In the genomic region with DNA sequence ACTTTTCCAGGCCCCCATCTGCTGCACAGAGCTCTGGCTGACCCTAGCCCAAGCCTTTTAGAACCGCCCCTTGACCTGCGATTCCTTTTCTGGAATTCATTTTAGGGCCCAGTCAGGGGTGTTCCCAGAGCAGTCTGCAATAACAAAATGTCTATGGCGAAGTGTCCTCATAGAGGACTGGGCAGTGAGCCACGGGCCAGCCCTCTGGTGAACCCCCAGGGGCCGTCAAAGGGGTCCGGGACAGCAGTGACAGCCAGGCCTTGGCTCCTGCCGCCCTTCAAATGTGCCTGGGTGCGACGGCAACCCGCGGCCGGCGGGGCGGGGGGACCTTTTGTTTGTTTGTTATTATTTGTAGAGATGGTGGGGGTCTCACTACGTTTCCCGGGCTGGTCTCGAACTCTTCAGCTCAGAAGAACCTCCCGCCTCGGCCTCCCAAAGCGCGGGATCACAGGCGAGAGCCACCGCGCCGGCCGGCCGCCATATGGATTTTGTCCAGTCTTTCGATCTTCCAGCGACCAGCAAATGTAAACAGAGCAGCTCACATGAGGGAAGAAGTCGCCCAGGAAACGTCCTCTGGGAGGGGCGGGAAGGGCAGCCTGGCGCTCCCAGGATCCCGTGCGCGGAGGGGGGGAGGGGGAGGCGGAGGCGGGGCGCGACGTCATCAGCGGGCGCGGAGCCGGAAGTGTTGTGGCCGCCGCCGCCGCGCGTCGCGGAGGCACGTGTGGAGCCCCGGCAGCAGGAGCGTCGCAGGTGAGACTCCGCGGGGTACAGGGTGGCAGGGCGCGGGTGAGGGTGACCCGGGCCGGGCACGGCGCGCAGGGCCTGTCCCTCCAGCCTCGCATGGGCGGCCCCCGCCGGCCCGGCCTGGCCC, we compare ENCODE assay signal across 1 cellular context.
A peak's percentile ranks its signal among the peaks of the same experiment; 100 is the strongest.
TF ChIP-seq lines count a peak whose summit lies in the region.

Gene TRMT61A, plus strand, starts transcription at position 685 of the 871 bp plus-strand sequence. CDS start 783 bp downstream, outside the sequence.

TF ChIP-seq in K562, 482 proteins besides CTCF, POLR2A, EP300 and RAD21 (continued from another document and continues in another):
- TF ChIP-seq, protein P1, sequence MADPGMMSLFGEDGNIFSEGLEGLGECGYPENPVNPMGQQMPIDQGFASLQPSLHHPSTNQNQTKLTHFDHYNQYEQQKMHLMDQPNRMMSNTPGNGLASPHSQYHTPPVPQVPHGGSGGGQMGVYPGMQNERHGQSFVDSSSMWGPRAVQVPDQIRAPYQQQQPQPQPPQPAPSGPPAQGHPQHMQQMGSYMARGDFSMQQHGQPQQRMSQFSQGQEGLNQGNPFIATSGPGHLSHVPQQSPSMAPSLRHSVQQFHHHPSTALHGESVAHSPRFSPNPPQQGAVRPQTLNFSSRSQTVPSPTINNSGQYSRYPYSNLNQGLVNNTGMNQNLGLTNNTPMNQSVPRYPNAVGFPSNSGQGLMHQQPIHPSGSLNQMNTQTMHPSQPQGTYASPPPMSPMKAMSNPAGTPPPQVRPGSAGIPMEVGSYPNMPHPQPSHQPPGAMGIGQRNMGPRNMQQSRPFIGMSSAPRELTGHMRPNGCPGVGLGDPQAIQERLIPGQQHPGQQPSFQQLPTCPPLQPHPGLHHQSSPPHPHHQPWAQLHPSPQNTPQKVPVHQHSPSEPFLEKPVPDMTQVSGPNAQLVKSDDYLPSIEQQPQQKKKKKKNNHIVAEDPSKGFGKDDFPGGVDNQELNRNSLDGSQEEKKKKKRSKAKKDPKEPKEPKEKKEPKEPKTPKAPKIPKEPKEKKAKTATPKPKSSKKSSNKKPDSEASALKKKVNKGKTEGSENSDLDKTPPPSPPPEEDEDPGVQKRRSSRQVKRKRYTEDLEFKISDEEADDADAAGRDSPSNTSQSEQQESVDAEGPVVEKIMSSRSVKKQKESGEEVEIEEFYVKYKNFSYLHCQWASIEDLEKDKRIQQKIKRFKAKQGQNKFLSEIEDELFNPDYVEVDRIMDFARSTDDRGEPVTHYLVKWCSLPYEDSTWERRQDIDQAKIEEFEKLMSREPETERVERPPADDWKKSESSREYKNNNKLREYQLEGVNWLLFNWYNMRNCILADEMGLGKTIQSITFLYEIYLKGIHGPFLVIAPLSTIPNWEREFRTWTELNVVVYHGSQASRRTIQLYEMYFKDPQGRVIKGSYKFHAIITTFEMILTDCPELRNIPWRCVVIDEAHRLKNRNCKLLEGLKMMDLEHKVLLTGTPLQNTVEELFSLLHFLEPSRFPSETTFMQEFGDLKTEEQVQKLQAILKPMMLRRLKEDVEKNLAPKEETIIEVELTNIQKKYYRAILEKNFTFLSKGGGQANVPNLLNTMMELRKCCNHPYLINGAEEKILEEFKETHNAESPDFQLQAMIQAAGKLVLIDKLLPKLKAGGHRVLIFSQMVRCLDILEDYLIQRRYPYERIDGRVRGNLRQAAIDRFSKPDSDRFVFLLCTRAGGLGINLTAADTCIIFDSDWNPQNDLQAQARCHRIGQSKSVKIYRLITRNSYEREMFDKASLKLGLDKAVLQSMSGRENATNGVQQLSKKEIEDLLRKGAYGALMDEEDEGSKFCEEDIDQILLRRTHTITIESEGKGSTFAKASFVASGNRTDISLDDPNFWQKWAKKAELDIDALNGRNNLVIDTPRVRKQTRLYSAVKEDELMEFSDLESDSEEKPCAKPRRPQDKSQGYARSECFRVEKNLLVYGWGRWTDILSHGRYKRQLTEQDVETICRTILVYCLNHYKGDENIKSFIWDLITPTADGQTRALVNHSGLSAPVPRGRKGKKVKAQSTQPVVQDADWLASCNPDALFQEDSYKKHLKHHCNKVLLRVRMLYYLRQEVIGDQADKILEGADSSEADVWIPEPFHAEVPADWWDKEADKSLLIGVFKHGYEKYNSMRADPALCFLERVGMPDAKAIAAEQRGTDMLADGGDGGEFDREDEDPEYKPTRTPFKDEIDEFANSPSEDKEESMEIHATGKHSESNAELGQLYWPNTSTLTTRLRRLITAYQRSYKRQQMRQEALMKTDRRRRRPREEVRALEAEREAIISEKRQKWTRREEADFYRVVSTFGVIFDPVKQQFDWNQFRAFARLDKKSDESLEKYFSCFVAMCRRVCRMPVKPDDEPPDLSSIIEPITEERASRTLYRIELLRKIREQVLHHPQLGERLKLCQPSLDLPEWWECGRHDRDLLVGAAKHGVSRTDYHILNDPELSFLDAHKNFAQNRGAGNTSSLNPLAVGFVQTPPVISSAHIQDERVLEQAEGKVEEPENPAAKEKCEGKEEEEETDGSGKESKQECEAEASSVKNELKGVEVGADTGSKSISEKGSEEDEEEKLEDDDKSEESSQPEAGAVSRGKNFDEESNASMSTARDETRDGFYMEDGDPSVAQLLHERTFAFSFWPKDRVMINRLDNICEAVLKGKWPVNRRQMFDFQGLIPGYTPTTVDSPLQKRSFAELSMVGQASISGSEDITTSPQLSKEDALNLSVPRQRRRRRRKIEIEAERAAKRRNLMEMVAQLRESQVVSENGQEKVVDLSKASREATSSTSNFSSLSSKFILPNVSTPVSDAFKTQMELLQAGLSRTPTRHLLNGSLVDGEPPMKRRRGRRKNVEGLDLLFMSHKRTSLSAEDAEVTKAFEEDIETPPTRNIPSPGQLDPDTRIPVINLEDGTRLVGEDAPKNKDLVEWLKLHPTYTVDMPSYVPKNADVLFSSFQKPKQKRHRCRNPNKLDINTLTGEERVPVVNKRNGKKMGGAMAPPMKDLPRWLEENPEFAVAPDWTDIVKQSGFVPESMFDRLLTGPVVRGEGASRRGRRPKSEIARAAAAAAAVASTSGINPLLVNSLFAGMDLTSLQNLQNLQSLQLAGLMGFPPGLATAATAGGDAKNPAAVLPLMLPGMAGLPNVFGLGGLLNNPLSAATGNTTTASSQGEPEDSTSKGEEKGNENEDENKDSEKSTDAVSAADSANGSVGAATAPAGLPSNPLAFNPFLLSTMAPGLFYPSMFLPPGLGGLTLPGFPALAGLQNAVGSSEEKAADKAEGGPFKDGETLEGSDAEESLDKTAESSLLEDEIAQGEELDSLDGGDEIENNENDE (IDR thresholded peaks at IDR 0.05; ENCODE audit: low read depth, low read length): no peak
- no peak for TF ChIP-seq SETDB1 (IDR thresholded peaks at IDR 0.05; ENCODE audit: low read length)
- TF ChIP-seq MCM7 (IDR thresholded peaks at IDR 0.05): no peak
- TF ChIP-seq, protein P2, sequence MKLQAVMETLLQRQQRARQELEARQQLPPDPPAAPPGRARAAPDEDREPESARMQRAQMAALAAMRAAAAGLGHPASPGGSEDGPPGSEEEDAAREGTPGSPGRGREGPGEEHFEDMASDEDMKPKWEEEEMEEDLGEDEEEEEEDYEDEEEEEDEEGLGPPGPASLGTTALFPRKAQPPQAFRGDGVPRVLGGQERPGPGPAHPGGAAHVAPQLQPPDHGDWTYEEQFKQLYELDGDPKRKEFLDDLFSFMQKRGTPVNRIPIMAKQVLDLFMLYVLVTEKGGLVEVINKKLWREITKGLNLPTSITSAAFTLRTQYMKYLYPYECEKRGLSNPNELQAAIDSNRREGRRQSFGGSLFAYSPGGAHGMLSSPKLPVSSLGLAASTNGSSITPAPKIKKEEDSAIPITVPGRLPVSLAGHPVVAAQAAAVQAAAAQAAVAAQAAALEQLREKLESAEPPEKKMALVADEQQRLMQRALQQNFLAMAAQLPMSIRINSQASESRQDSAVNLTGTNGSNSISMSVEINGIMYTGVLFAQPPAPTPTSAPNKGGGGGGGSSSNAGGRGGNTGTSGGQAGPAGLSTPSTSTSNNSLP (IDR thresholded peaks at IDR 0.05; ENCODE audit: borderline replicate concordance, low read depth, low read length): no peak
- no peak for TF ChIP-seq ZBTB2 (IDR thresholded peaks at IDR 0.05)
- TF ChIP-seq ZNF41 (CRISPR knock-in tag; conservative IDR thresholded peaks at IDR 0.05): no peak
- TF ChIP-seq MBD2 (IDR thresholded peaks at IDR 0.05; ENCODE audit: borderline replicate concordance, low read depth): no peak
- TF ChIP-seq TSHZ1 (CRISPR knock-in tag; IDR thresholded peaks at IDR 0.05): no peak
- TF ChIP-seq RBM25 (IDR thresholded peaks at IDR 0.05; ENCODE audit: low read depth, low read length, severe bottlenecking): no peak
- TF ChIP-seq ZNF140 (CRISPR knock-in tag; IDR thresholded peaks at IDR 0.05): no peak
- no peak for TF ChIP-seq ZNF644 (tag; IDR thresholded peaks at IDR 0.05; ENCODE audit: low read depth)
- TF ChIP-seq STAG1 (CRISPR knock-in tag; IDR thresholded peaks at IDR 0.05; ENCODE audit: borderline replicate concordance): no peak
- TF ChIP-seq FOS (IDR thresholded peaks at IDR 0.05; ENCODE audit: extremely low read depth, insufficient read length): no peak
- TF ChIP-seq CTBP1 (IDR thresholded peaks at IDR 0.05; ENCODE audit: borderline replicate concordance): no peak
- peak; percentile 54 for TF ChIP-seq ZFX (CRISPR knock-in tag; IDR thresholded peaks at IDR 0.05)
- TF ChIP-seq MAFF (IDR thresholded peaks at IDR 0.05; ENCODE audit: low read length): no peak
- no peak for TF ChIP-seq ZNF507 (tag; conservative IDR thresholded peaks at IDR 0.05)
- TF ChIP-seq, protein P3, sequence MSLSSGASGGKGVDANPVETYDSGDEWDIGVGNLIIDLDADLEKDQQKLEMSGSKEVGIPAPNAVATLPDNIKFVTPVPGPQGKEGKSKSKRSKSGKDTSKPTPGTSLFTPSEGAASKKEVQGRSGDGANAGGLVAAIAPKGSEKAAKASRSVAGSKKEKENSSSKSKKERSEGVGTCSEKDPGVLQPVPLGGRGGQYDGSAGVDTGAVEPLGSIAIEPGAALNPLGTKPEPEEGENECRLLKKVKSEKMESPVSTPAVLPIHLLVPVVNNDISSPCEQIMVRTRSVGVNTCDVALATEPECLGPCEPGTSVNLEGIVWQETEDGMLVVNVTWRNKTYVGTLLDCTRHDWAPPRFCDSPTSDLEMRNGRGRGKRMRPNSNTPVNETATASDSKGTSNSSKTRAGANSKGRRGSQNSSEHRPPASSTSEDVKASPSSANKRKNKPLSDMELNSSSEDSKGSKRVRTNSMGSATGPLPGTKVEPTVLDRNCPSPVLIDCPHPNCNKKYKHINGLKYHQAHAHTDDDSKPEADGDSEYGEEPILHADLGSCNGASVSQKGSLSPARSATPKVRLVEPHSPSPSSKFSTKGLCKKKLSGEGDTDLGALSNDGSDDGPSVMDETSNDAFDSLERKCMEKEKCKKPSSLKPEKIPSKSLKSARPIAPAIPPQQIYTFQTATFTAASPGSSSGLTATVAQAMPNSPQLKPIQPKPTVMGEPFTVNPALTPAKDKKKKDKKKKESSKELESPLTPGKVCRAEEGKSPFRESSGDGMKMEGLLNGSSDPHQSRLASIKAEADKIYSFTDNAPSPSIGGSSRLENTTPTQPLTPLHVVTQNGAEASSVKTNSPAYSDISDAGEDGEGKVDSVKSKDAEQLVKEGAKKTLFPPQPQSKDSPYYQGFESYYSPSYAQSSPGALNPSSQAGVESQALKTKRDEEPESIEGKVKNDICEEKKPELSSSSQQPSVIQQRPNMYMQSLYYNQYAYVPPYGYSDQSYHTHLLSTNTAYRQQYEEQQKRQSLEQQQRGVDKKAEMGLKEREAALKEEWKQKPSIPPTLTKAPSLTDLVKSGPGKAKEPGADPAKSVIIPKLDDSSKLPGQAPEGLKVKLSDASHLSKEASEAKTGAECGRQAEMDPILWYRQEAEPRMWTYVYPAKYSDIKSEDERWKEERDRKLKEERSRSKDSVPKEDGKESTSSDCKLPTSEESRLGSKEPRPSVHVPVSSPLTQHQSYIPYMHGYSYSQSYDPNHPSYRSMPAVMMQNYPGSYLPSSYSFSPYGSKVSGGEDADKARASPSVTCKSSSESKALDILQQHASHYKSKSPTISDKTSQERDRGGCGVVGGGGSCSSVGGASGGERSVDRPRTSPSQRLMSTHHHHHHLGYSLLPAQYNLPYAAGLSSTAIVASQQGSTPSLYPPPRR (CRISPR knock-in tag; IDR thresholded peaks at IDR 0.05; ENCODE audit: borderline replicate concordance): no peak
- TF ChIP-seq HNRNPUL1 (IDR thresholded peaks at IDR 0.05; ENCODE audit: low read length): no peak
- TF ChIP-seq GABPB1 (CRISPR knock-in tag; IDR thresholded peaks at IDR 0.05): peak; percentile 47; the same call in 1 of the 2 replicates
- no peak for TF ChIP-seq HNRNPLL (IDR thresholded peaks at IDR 0.05; ENCODE audit: low read depth, low read length, poor library complexity, severe bottlenecking)
- TF ChIP-seq PTBP1 (IDR thresholded peaks at IDR 0.05; ENCODE audit: low read depth, low read length): no peak
- no peak for TF ChIP-seq MEIS2 (IDR thresholded peaks at IDR 0.05; ENCODE audit: partially characterized antibody)
- TF ChIP-seq ZFP36 (IDR thresholded peaks at IDR 0.05; ENCODE audit: low read depth, low read length, partially characterized antibody): peak; percentile 79
- no peak for TF ChIP-seq TCF7L2 (IDR thresholded peaks at IDR 0.05; ENCODE audit: low read depth, low read length)
- TF ChIP-seq ZNF740 (CRISPR knock-in tag; IDR thresholded peaks at IDR 0.05): no peak
- TF ChIP-seq ZNF740 (tag; IDR thresholded peaks at IDR 0.05): peak in 1 of 2 experiments; percentile 68; a peak in 1 of 4 replicates
- no peak for TF ChIP-seq ZNF586 (CRISPR knock-in tag; conservative IDR thresholded peaks at IDR 0.05)
